Comparison of ENCODE assay signal across 8 cellular contexts in the genomic region with DNA sequence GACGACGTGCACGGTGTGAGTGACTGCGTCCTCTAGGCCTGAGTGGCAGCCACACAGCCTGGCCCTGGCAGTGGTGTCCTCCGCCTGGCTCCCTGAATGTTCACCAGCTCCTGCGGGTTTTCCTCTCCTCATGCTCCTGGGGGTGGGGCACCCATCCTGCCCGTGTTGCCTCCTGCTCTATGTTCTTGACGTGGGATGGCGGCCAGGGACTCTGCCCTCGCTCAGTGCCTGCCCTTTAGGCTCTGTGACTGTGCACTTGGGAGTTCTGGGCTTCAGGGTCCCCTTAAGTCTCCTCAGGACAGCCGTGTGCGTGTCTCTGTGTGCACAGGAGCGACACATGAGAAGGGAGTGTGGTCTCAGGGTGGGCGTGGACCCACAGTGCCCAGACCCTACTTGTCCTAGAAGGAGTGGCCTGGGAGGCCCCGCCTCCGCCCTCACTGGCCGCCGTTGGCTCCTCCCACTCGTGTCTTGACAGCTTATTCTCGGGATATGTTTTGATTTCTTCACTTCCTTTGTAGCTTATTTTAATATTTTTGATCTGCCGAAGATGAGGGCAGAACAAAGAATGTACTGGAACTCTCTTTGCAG. TPM values are rescaled to one million over a fixed set of nuclear protein-coding genes. Genes with fewer than 3 reads are reported as not detected.
DNase-seq lines count a peak whose midpoint lies in the region; ATAC-seq and TF ChIP-seq lines count a peak whose summit lies in the region.

No MANE protein-coding gene starts in this region.

- H3K4me1 Mint-ChIP-seq in stimulated activated effector memory CD8-positive, alpha-beta T cell treated with anti-CD3 and anti-CD28 coated beads, Interleukin-12 subunit alpha, Interleukin-12 subunit beta, amount 100 ng/mL, for 72 hours = peaks cover 70% of the 10 kb centered on the region

- H3K4me1 ChIP-seq in BE2C = no peaks in the 10 kb centered on the region; the same call in 1 of the 2 replicates

- H3K4me3 ChIP-seq in BE2C (ENCODE audit: low read depth, low read length) (peak overlapping the region; percentile 71), NB4 (ENCODE audit: low read depth, low read length) (peak overlapping the region; percentile 64), epithelial cell of esophagus (ENCODE audit: low read length) (peak overlapping the region; percentile 69)

- H3K27ac Mint-ChIP-seq in stimulated activated effector memory CD8-positive, alpha-beta T cell treated with anti-CD3 and anti-CD28 coated beads, Interleukin-12 subunit alpha, Interleukin-12 subunit beta, amount 100 ng/mL, for 72 hours = peak overlapping the region; percentile 68

- H3K36me3 ChIP-seq in BE2C = no peaks in the 10 kb centered on the region

- no peaks in the 10 kb centered on the region for H3K9me3 Mint-ChIP-seq in stimulated activated effector memory CD8-positive, alpha-beta T cell treated with anti-CD3 and anti-CD28 coated beads, Interleukin-12 subunit alpha, Interleukin-12 subunit beta, amount 100 ng/mL, for 72 hours

- DNase-seq in BE2C = peak; percentile 76
- peak; percentile 60 for DNase-seq in NB4 (ENCODE audit: low read depth)
- DNase-seq in activated CD8-positive, alpha-beta memory T cell treated with anti-CD3 and anti-CD28 coated beads, Interleukin-2, amount 50 U/mL, for 48 hours = peak; percentile 81
- peak; percentile 88 for DNase-seq in epithelial cell of esophagus (ENCODE audit: low read depth)
- DNase-seq in mucosa of gallbladder (ENCODE audit: low spot score) = peak; percentile 82
- DNase-seq in stimulated activated effector memory CD8-positive, alpha-beta T cell treated with anti-CD3 and anti-CD28 coated beads, Interleukin-12 subunit alpha, Interleukin-12 subunit beta, amount 100 ng/mL, for 72 hours (ENCODE audit: low spot score in 2 of 2) = peak in 1 of 2 donors; percentile 72

- TF ChIP-seq CTCF in BE2C (IDR thresholded peaks at IDR 0.05; ENCODE audit: low read depth, low read length) = no peak
- TF ChIP-seq CTCF in NB4 (IDR thresholded peaks at IDR 0.05; ENCODE audit: low read depth, low read length) = no peak
- TF ChIP-seq CTCF in epithelial cell of esophagus (IDR thresholded peaks at IDR 0.05; ENCODE audit: insufficient read depth, low read depth, low read length, missing control alignments) = no peak

- H3K4me3 Mint-ChIP-seq in stimulated activated effector memory CD8-positive, alpha-beta T cell treated with anti-CD3 and anti-CD28 coated beads, Interleukin-12 subunit alpha, Interleukin-12 subunit beta, amount 100 ng/mL, for 72 hours = peak overlapping the region; percentile 93

- no peak for TF ChIP-seq POLR2A in NB4 (IDR thresholded peaks at IDR 0.05; ENCODE audit: extremely low read depth, insufficient read length)

- no peaks in the 10 kb centered on the region for H3K27me3 ChIP-seq in BE2C

- H3K9me3 ChIP-seq in BE2C = no peaks in the 10 kb centered on the region

- no peak for ATAC-seq in stimulated activated effector memory CD8-positive, alpha-beta T cell treated with anti-CD3 and anti-CD28 coated beads, Interleukin-12 subunit alpha, Interleukin-12 subunit beta, amount 100 ng/mL, for 72 hours
- no peak for ATAC-seq in GM18519 (IDR thresholded peaks at IDR 0.05; ENCODE audit: low FRiP score, unreplicated experiment)
- no peak for ATAC-seq in GM19324 (IDR thresholded peaks at IDR 0.05; ENCODE audit: low FRiP score, unreplicated experiment)

- peaks cover 44% of the 10 kb centered on the region for H3K36me3 Mint-ChIP-seq in stimulated activated effector memory CD8-positive, alpha-beta T cell treated with anti-CD3 and anti-CD28 coated beads, Interleukin-12 subunit alpha, Interleukin-12 subunit beta, amount 100 ng/mL, for 72 hours

RNA-seq across cellular contexts. Expression of gene SKI, which starts 3.6 kb away (rescaled TPM):
- polyA plus RNA-seq in BE2C (2012; ENCODE audit: insufficient read depth, insufficient read length, low read depth) = 22.2 TPM
- total RNA-seq in mucosa of gallbladder = 78.9 TPM

RNA-seq across cellular contexts. Expression of gene FAAP20, which starts 37.2 kb away (rescaled TPM):
- 37.3 TPM for polyA plus RNA-seq in BE2C (2012; ENCODE audit: insufficient read depth, insufficient read length, low read depth)
- total RNA-seq in mucosa of gallbladder = 74.2 TPM
